In genomic region chr9:94166237-94167054, GRCh38 we compare ENCODE assay signal across 8 cellular contexts.
DNase-seq lines count a peak whose midpoint lies in the region; ATAC-seq, FAIRE-seq and TF ChIP-seq lines count a peak whose summit lies in the region.

No MANE protein-coding gene starts in this region.

- no TSS peak for BruUV-seq in Caco-2 (replicated peaks; lab: Mats Ljungman, UMichigan)

- no peaks in the 10 kb centered on the region for H3K79me1 ChIP-seq in H1 (ENCODE audit: low read depth, low read length)
- H3K79me1 ChIP-seq in mesendoderm (ENCODE audit: low read length), result no peaks in the 10 kb centered on the region

- H4K8ac ChIP-seq in H1 (ENCODE audit: extremely low read depth, insufficient read depth, low read length) (peak overlapping the region; percentile 100), mesendoderm (ENCODE audit: low read depth, low read length) (peak overlapping the region; percentile 100)

- H2BK5ac ChIP-seq in H1 (ENCODE audit: low read depth, low read length) (peak overlapping the region; percentile 94), mesendoderm (ENCODE audit: low read length) (peak overlapping the region; percentile 87)

- CTCF ChIA-PET in Caco-2 (lab: Charles Lee), result no interaction called here
- CTCF ChIA-PET in activated CD8-positive, alpha-beta memory T cell treated with anti-CD3 and anti-CD28 coated beads, Interleukin-2, amount 10 ng/mL, durations not matched to agents 7 days and 5 days (lab: Charles Lee), result interaction anchor here (0.5 to 1.7 kb wide), 4 partner anchors 9 to 1085 kb away, joined by 3 to 4 read pairs (median 4); no protein-coding TSS in a partner anchor
- CTCF ChIA-PET in H1 (lab: Charles Lee; ENCODE audit: partially characterized antibody), result interaction anchor here (1.7 to 2.7 kb wide), 2 partner anchors 100 to 152 kb away, joined by 5 to 14 read pairs; no protein-coding TSS in a partner anchor

- H4K20me1 ChIP-seq in H1 (replicated peaks in 1 of 2; ENCODE audit: control insufficient read depth in 1 of 2, insufficient read depth in 2 of 2, low read length in 2 of 2), result peaks cover 13 to 21% of the 10 kb centered on the region in 2 experiments

- DNase-seq in Caco-2, result peak; percentile 92 to 96
- peak; percentile 98 for DNase-seq in HT1080 (ENCODE audit: low read depth)
- peak; percentile 96 to 99 for DNase-seq in NOMO-1 (lab: John Stamatoyannopoulos, UW; ENCODE audit: unreplicated experiment in 2 of 2)
- peak; percentile 97 for DNase-seq in activated CD8-positive, alpha-beta memory T cell treated with anti-CD3 and anti-CD28 coated beads, Interleukin-2, amount 10 ng/mL, durations not matched to agents 7 days and 5 days
- peak; percentile 93 to 97 for DNase-seq in H1 (ENCODE audit: low read depth in 1 of 2, low spot score in 2 of 2)
- peak; percentile 100 for DNase-seq in mesendoderm
- DNase-seq in stimulated activated CD8-positive, alpha-beta memory T cell treated with anti-CD3 and anti-CD28 coated beads, Interleukin-12 subunit alpha, Interleukin-12 subunit beta, amount 100 ng/mL, for 4 hours (ENCODE audit: low read depth), result peak; percentile 91

- H3K27ac ChIP-seq in H1 (ENCODE audit: low read depth, low read length) (peak overlapping the region; percentile 99), mesendoderm (ENCODE audit: low read depth, low read length) (peak overlapping the region; percentile 100)

- peak overlapping the region; percentile 63 to 76 for H3K4me2 ChIP-seq in H1 (ENCODE audit: insufficient read depth in 1 of 2, low read depth in 2 of 2, low read length in 2 of 2)
- H3K4me2 ChIP-seq in mesendoderm (ENCODE audit: low read length), result no peak overlapping the region

- H3K9me3 Mint-ChIP-seq in Caco-2 (ENCODE audit: unreplicated experiment), result no peaks in the 10 kb centered on the region
- H3K9me3 Mint-ChIP-seq in activated CD8-positive, alpha-beta memory T cell treated with anti-CD3 and anti-CD28 coated beads, Interleukin-2, amount 10 ng/mL, durations not matched to agents 7 days and 5 days (ENCODE audit: low read depth), result no peaks in the 10 kb centered on the region

- H3K56ac ChIP-seq in H1 (replicated peaks; ENCODE audit: insufficient read length, low read depth, low read length) (peak overlapping the region; percentile 83), mesendoderm (ENCODE audit: low read length) (peak overlapping the region; percentile 99)

- H3K27ac Mint-ChIP-seq in Caco-2 (ENCODE audit: unreplicated experiment), result peak overlapping the region; percentile 90
- H3K27ac Mint-ChIP-seq in activated CD8-positive, alpha-beta memory T cell treated with anti-CD3 and anti-CD28 coated beads, Interleukin-2, amount 10 ng/mL, durations not matched to agents 7 days and 5 days, result peak overlapping the region; percentile 85

- peaks cover 6% of the 10 kb centered on the region; the same call in 1 of the 2 replicates for H3K4me1 ChIP-seq in Caco-2
- no peaks in the 10 kb centered on the region for H3K4me1 ChIP-seq in H1 (replicated peaks in 1 of 4; ENCODE audit: control insufficient read depth in 3 of 4, insufficient read depth in 4 of 4, low read length in 3 of 4)
- no peaks in the 10 kb centered on the region for H3K4me1 ChIP-seq in mesendoderm (ENCODE audit: control insufficient read depth, low read depth, low read length)

- no peak overlapping the region for H2BK12ac ChIP-seq in H1 (ENCODE audit: low read depth, low read length)

- 1% methylated on average over 36 of the region's 100 CpGs; no CpG with 5 or more reads in 1 of the 2 experiments for WGBS in H1 (ENCODE audit: extremely low coverage in 1 of 2, insufficient coverage in 1 of 2, insufficient read length in 1 of 2, insufficient replicate concordance in 2 of 2, low coverage in 1 of 2, low lambda C conversion rate in 2 of 2, missing lambda C conversion rate in 1 of 2), 2 experiments
- WGBS in mesendoderm (ENCODE audit: extremely low coverage, insufficient coverage, low lambda C conversion rate), result no CpG with 5 or more reads among the region's 100 CpGs

- no peaks in the 10 kb centered on the region for H3K23me2 ChIP-seq in H1 (ENCODE audit: low read depth, low read length)

- peak; percentile 90 to 96 for TF ChIP-seq POLR2A in H1 (IDR thresholded peaks at IDR 0.05; ENCODE audit: control extremely low read depth in 1 of 2, low read depth in 2 of 2, low read length in 2 of 2)

- peak overlapping the region; percentile 95 for H3K4ac ChIP-seq in H1 (replicated peaks; ENCODE audit: insufficient read length, low read depth, low read length)
- peak overlapping the region; percentile 94 for H3K4ac ChIP-seq in mesendoderm (ENCODE audit: low read depth, low read length)

- TF ChIP-seq EP300 in H1 (IDR thresholded peaks at IDR 0.05; ENCODE audit: borderline replicate concordance in 1 of 2, low read depth in 2 of 2, low read length in 2 of 2), result peak in 1 of 2 experiments; percentile 81; a peak in 1 of 3 replicates

- peak overlapping the region; percentile 88 to 100 (median 99) for H3K9ac ChIP-seq in H1 (replicated peaks in 1 of 4; ENCODE audit: extremely low read depth in 1 of 4, low read depth in 3 of 4, low read length in 3 of 4)
- peak overlapping the region; percentile 98 for H3K9ac ChIP-seq in mesendoderm (ENCODE audit: low read length)

- H3K36me3 ChIP-seq in Caco-2 (ENCODE audit: control insufficient read depth, insufficient read depth, low read length) (no peaks in the 10 kb centered on the region), H1 (ENCODE audit: control insufficient read depth in 2 of 4, insufficient read depth in 4 of 4, low read length in 3 of 4) (no peaks in the 10 kb centered on the region), mesendoderm (ENCODE audit: control insufficient read depth, insufficient read depth, low read length) (no peaks in the 10 kb centered on the region)

- H2AK5ac ChIP-seq in H1 (ENCODE audit: low read depth, low read length) (no peak overlapping the region), mesendoderm (ENCODE audit: low read length) (no peak overlapping the region)

- peak overlapping the region; percentile 96 for H3K18ac ChIP-seq in H1 (ENCODE audit: extremely low read depth, low read length)
- peak overlapping the region; percentile 99 for H3K18ac ChIP-seq in mesendoderm (ENCODE audit: low read length)

- H2BK120ac ChIP-seq in H1 (replicated peaks; ENCODE audit: low read depth, low read length) (no peak overlapping the region), mesendoderm (ENCODE audit: low read depth, low read length) (peak overlapping the region; percentile 56)

- no peaks in the 10 kb centered on the region for H3K27me3 Mint-ChIP-seq in Caco-2 (ENCODE audit: insufficient read depth, unreplicated experiment)
- no peaks in the 10 kb centered on the region for H3K27me3 Mint-ChIP-seq in activated CD8-positive, alpha-beta memory T cell treated with anti-CD3 and anti-CD28 coated beads, Interleukin-2, amount 10 ng/mL, durations not matched to agents 7 days and 5 days

- H3K27me3 ChIP-seq in Caco-2 (replicated peaks; ENCODE audit: control insufficient read depth, insufficient read depth, low read length) (no peaks in the 10 kb centered on the region), H1 (replicated peaks in 1 of 4; ENCODE audit: control insufficient read depth in 3 of 4, extremely low read depth in 1 of 4, insufficient read depth in 3 of 4, low read length in 3 of 4) (no peaks in the 10 kb centered on the region), mesendoderm (ENCODE audit: insufficient read depth, low read length, poor library complexity) (no peaks in the 10 kb centered on the region)

- H3K9me3 ChIP-seq in Caco-2 (no peaks in the 10 kb centered on the region), H1 (ENCODE audit: insufficient read depth in 2 of 2, low read depth in 1 of 2, low read length in 1 of 2) (no peaks in the 10 kb centered on the region)

- H3K79me2 ChIP-seq in H1 (ENCODE audit: control insufficient read depth in 1 of 2, insufficient read depth in 2 of 2, low read length in 2 of 2) (peaks cover 38 to 46% of the 10 kb centered on the region in 2 experiments), mesendoderm (ENCODE audit: control insufficient read depth, insufficient read depth, low read length) (peaks cover 40% of the 10 kb centered on the region)

- TF ChIP-seq CTCF in Caco-2 (IDR thresholded peaks at IDR 0.05; ENCODE audit: insufficient read depth in 1 of 2, low read depth in 1 of 2, low read length in 1 of 2, severe bottlenecking in 1 of 2, unreplicated experiment in 1 of 2) (no peak), H1 (IDR thresholded peaks at IDR 0.05; ENCODE audit: control extremely low read depth in 1 of 3, insufficient read depth in 1 of 3, low read depth in 1 of 3, low read length in 3 of 3) (no peak)

- peaks cover 23% of the 10 kb centered on the region for H3K36me3 Mint-ChIP-seq in Caco-2 (ENCODE audit: insufficient read depth, unreplicated experiment)
- peaks cover 17% of the 10 kb centered on the region for H3K36me3 Mint-ChIP-seq in activated CD8-positive, alpha-beta memory T cell treated with anti-CD3 and anti-CD28 coated beads, Interleukin-2, amount 10 ng/mL, durations not matched to agents 7 days and 5 days

- no peak overlapping the region for H2BK20ac ChIP-seq in H1 (ENCODE audit: low read length)

- TF ChIP-seq RAD21 in H1 (IDR thresholded peaks at IDR 0.05 in 1 of 2, conservative IDR thresholded peaks at IDR 0.05 in 1 of 2; ENCODE audit: low read depth in 2 of 2, low read length in 2 of 2), result peak in 1 of 2 experiments; percentile 0; a peak in 1 of 4 replicates

- H3K4me1 Mint-ChIP-seq in Caco-2 (ENCODE audit: low read depth, unreplicated experiment), result peaks cover 7% of the 10 kb centered on the region
- H3K4me1 Mint-ChIP-seq in activated CD8-positive, alpha-beta memory T cell treated with anti-CD3 and anti-CD28 coated beads, Interleukin-2, amount 10 ng/mL, durations not matched to agents 7 days and 5 days, result peaks cover 39% of the 10 kb centered on the region

- no peak overlapping the region for H2AFZ ChIP-seq in H1 (ENCODE audit: low read length)

- no peak overlapping the region for H3K14ac ChIP-seq in H1 (ENCODE audit: insufficient read length)

- H4K91ac ChIP-seq in H1 (replicated peaks; ENCODE audit: insufficient read length, low read length), result peak overlapping the region; percentile 97

- intact Hi-C loops in Caco-2 (cut with micrococcal nuclease; ENCODE audit: unreplicated experiment), result loop anchor here (2.0 kb wide), 2 partner anchors 92 to 102 kb away; partner anchors contain the start of gene ZNF169

- H4K5ac ChIP-seq in H1 (ENCODE audit: insufficient read length, low read depth, low read length), result peak overlapping the region; percentile 89
- H4K5ac ChIP-seq in mesendoderm (ENCODE audit: low read length), result no peak overlapping the region

- no peak for FAIRE-seq in H1 (lab: Jason Lieb, UNC)

- peak overlapping the region; percentile 86 for H3K4me3 ChIP-seq in Caco-2 (ENCODE audit: low read depth, low read length)
- peak overlapping the region; percentile 76 to 89 (median 84) for H3K4me3 ChIP-seq in H1 (ENCODE audit: extremely low read depth in 1 of 4, insufficient read depth in 2 of 4, low read depth in 3 of 4, low read length in 4 of 4)
- H3K4me3 ChIP-seq in mesendoderm (ENCODE audit: low read length), result peak overlapping the region; percentile 96

- H3K4me3 Mint-ChIP-seq in Caco-2 (ENCODE audit: unreplicated experiment), result peak overlapping the region; percentile 84
- peak overlapping the region; percentile 83 for H3K4me3 Mint-ChIP-seq in activated CD8-positive, alpha-beta memory T cell treated with anti-CD3 and anti-CD28 coated beads, Interleukin-2, amount 10 ng/mL, durations not matched to agents 7 days and 5 days

- POLR2A ChIA-PET in Caco-2 (lab: Charles Lee) (interaction anchor here (0.6 to 1.0 kb wide), 8 partner anchors 9 to 339 kb away, joined by 3 to 6 read pairs (median 4); no protein-coding TSS in a partner anchor), H1 (lab: Charles Lee; ENCODE audit: partially characterized antibody) (interaction anchor here (0.6 to 4.4 kb wide), 21 partner anchors 8 to 528 kb away, joined by 3 to 38 read pairs (median 4); partner anchors contain the start of gene PTPDC1)

- H2BK15ac ChIP-seq in H1 (ENCODE audit: low read length) (no peak overlapping the region), mesendoderm (replicated peaks; ENCODE audit: low read depth) (no peak overlapping the region)

- H3K23ac ChIP-seq in H1 (ENCODE audit: insufficient read length), result no peak overlapping the region
- H3K23ac ChIP-seq in mesendoderm (ENCODE audit: low read length), result peak overlapping the region; percentile 80

- ATAC-seq in GM21367 (IDR thresholded peaks at IDR 0.05; ENCODE audit: unreplicated experiment), result peak; percentile 47
- ATAC-seq in activated CD8-positive, alpha-beta memory T cell treated with anti-CD3 and anti-CD28 coated beads, Interleukin-2, amount 10 ng/mL, durations not matched to agents 7 days and 5 days, result peak; percentile 62

Comparison
In these comparisons a context has a peak if more than half of its experiments do, and no peak if none do; other contexts are left out.
1. Peak in every context shown above with its lines: DNase-seq, ATAC-seq, H3K4me3 ChIP-seq and H3K27ac ChIP-seq.